In the genomic region with DNA sequence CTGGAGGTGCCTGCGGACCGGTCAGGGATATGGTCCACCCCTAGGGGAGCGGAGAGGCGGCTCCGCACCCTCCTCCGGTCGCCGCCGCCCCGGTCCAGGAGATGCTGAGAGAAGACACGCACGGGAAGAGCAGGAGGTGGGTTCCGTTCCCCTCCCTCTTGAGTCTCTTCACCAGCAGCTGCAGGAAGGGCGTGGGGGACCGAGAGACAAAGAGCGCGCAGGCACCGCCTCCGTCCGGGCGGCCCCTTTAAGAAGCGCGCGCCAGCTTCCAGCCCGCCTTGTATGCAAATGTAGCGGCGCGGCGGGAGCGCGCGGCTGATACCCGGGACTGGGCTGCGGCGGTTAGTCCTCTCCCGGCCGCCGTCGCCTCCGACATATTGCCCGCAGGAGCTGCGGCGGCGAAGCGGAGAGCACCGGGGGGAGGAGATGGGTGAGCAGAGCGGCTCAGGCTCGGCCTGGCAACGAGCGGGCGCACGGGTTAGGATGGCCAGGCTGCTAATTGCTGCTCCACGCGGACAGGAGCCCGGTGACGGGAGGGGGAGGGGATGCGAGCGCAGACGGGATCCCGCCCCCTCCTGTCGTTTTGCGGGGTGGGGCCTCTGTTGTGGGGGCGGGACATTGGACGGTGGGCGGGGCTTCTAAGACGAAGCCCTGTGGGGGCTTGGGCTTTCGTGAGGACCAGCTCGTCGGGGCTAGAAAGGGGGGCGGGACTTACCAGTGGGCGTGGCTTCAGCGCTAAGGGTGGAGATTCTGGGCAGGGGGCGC, we compare ENCODE assay signal across 1 cellular context.
TF ChIP-seq lines count a peak whose summit lies in the region.

A gene (plus strand): TSS at position 318 of the 765 bp plus-strand sequence. CDS start 109 bp downstream, at position 427.

TF ChIP-seq in K562, 482 proteins besides CTCF, POLR2A, EP300 and RAD21 (continued from another document and continues in another):
- TF ChIP-seq, protein P1, sequence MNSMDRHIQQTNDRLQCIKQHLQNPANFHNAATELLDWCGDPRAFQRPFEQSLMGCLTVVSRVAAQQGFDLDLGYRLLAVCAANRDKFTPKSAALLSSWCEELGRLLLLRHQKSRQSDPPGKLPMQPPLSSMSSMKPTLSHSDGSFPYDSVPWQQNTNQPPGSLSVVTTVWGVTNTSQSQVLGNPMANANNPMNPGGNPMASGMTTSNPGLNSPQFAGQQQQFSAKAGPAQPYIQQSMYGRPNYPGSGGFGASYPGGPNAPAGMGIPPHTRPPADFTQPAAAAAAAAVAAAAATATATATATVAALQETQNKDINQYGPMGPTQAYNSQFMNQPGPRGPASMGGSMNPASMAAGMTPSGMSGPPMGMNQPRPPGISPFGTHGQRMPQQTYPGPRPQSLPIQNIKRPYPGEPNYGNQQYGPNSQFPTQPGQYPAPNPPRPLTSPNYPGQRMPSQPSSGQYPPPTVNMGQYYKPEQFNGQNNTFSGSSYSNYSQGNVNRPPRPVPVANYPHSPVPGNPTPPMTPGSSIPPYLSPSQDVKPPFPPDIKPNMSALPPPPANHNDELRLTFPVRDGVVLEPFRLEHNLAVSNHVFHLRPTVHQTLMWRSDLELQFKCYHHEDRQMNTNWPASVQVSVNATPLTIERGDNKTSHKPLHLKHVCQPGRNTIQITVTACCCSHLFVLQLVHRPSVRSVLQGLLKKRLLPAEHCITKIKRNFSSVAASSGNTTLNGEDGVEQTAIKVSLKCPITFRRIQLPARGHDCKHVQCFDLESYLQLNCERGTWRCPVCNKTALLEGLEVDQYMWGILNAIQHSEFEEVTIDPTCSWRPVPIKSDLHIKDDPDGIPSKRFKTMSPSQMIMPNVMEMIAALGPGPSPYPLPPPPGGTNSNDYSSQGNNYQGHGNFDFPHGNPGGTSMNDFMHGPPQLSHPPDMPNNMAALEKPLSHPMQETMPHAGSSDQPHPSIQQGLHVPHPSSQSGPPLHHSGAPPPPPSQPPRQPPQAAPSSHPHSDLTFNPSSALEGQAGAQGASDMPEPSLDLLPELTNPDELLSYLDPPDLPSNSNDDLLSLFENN (IDR thresholded peaks at IDR 0.05; ENCODE audit: low read depth in 2 of 2, low read length in 2 of 2), result peak in 1 of 2 experiments; percentile 42; a peak in 1 of 4 replicates
- TF ChIP-seq YY1 (IDR thresholded peaks at IDR 0.05; ENCODE audit: borderline replicate concordance in 1 of 3, control insufficient read depth in 1 of 3, extremely low read depth in 1 of 3, insufficient read depth in 3 of 3, insufficient read length in 1 of 3, insufficient replicate concordance in 2 of 3, low read depth in 1 of 3, low read length in 2 of 3) (peak in 2 of 3 experiments; percentile 84 to 88), THRAP3 (IDR thresholded peaks at IDR 0.05; ENCODE audit: borderline replicate concordance) (no peak), SIRT6 (IDR thresholded peaks at IDR 0.05; ENCODE audit: low read depth, low read length) (no peak), ZNF140 (CRISPR knock-in tag; IDR thresholded peaks at IDR 0.05) (no peak), PTBP1 (IDR thresholded peaks at IDR 0.05; ENCODE audit: low read depth, low read length) (0 out of 2 replicates have a peak, but pooled peaks have one; percentile 41), PHF21A (IDR thresholded peaks at IDR 0.05; ENCODE audit: borderline replicate concordance, low read depth) (no peak), CBFB (CRISPR knock-in tag; IDR thresholded peaks at IDR 0.05) (no peak; the same call in 1 of the 2 replicates), PHB2 (IDR thresholded peaks at IDR 0.05; ENCODE audit: low read depth) (no peak; the same call in 1 of the 2 replicates), PHF8 (IDR thresholded peaks at IDR 0.05; ENCODE audit: borderline replicate concordance, low read length) (peak; percentile 98), TAF7 (tag; IDR thresholded peaks at IDR 0.05) (no peak), NCOR1 (IDR thresholded peaks at IDR 0.05) (no peak), ZNF24 (IDR thresholded peaks at IDR 0.05) (no peak), ZNF583 (CRISPR knock-in tag; IDR thresholded peaks at IDR 0.05) (no peak), RBM39 (optimal IDR thresholded peaks at IDR 0.05; ENCODE audit: low read depth, low read length) (no peak), XRCC3 (IDR thresholded peaks at IDR 0.05) (no peak)
- TF ChIP-seq, protein P2, sequence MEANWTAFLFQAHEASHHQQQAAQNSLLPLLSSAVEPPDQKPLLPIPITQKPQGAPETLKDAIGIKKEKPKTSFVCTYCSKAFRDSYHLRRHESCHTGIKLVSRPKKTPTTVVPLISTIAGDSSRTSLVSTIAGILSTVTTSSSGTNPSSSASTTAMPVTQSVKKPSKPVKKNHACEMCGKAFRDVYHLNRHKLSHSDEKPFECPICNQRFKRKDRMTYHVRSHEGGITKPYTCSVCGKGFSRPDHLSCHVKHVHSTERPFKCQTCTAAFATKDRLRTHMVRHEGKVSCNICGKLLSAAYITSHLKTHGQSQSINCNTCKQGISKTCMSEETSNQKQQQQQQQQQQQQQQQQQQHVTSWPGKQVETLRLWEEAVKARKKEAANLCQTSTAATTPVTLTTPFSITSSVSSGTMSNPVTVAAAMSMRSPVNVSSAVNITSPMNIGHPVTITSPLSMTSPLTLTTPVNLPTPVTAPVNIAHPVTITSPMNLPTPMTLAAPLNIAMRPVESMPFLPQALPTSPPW (CRISPR knock-in tag; IDR thresholded peaks at IDR 0.05), result peak; percentile 93
- TF ChIP-seq, protein P3, sequence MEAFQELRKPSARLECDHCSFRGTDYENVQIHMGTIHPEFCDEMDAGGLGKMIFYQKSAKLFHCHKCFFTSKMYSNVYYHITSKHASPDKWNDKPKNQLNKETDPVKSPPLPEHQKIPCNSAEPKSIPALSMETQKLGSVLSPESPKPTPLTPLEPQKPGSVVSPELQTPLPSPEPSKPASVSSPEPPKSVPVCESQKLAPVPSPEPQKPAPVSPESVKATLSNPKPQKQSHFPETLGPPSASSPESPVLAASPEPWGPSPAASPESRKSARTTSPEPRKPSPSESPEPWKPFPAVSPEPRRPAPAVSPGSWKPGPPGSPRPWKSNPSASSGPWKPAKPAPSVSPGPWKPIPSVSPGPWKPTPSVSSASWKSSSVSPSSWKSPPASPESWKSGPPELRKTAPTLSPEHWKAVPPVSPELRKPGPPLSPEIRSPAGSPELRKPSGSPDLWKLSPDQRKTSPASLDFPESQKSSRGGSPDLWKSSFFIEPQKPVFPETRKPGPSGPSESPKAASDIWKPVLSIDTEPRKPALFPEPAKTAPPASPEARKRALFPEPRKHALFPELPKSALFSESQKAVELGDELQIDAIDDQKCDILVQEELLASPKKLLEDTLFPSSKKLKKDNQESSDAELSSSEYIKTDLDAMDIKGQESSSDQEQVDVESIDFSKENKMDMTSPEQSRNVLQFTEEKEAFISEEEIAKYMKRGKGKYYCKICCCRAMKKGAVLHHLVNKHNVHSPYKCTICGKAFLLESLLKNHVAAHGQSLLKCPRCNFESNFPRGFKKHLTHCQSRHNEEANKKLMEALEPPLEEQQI (IDR thresholded peaks at IDR 0.05), result no peak
- TF ChIP-seq, protein P4, sequence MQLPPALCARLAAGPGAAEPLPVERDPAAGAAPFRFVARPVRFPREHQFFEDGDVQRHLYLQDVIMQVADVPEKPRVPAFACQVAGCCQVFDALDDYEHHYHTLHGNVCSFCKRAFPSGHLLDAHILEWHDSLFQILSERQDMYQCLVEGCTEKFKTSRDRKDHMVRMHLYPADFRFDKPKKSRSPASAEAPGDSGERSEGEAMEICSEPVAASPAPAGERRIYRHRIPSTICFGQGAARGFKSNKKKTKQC (CRISPR knock-in tag; IDR thresholded peaks at IDR 0.05), result peak; percentile 90
- TF ChIP-seq, protein P5, sequence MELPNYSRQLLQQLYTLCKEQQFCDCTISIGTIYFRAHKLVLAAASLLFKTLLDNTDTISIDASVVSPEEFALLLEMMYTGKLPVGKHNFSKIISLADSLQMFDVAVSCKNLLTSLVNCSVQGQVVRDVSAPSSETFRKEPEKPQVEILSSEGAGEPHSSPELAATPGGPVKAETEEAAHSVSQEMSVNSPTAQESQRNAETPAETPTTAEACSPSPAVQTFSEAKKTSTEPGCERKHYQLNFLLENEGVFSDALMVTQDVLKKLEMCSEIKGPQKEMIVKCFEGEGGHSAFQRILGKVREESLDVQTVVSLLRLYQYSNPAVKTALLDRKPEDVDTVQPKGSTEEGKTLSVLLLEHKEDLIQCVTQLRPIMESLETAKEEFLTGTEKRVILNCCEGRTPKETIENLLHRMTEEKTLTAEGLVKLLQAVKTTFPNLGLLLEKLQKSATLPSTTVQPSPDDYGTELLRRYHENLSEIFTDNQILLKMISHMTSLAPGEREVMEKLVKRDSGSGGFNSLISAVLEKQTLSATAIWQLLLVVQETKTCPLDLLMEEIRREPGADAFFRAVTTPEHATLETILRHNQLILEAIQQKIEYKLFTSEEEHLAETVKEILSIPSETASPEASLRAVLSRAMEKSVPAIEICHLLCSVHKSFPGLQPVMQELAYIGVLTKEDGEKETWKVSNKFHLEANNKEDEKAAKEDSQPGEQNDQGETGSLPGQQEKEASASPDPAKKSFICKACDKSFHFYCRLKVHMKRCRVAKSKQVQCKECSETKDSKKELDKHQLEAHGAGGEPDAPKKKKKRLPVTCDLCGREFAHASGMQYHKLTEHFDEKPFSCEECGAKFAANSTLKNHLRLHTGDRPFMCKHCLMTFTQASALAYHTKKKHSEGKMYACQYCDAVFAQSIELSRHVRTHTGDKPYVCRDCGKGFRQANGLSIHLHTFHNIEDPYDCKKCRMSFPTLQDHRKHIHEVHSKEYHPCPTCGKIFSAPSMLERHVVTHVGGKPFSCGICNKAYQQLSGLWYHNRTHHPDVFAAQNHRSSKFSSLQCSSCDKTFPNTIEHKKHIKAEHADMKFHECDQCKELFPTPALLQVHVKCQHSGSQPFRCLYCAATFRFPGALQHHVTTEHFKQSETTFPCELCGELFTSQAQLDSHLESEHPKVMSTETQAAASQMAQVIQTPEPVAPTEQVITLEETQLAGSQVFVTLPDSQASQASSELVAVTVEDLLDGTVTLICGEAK (IDR thresholded peaks at IDR 0.05), result peak; percentile 63
- TF ChIP-seq, protein P5 (CRISPR knock-in tag; IDR thresholded peaks at IDR 0.05), result no peak
- TF ChIP-seq, protein P6, sequence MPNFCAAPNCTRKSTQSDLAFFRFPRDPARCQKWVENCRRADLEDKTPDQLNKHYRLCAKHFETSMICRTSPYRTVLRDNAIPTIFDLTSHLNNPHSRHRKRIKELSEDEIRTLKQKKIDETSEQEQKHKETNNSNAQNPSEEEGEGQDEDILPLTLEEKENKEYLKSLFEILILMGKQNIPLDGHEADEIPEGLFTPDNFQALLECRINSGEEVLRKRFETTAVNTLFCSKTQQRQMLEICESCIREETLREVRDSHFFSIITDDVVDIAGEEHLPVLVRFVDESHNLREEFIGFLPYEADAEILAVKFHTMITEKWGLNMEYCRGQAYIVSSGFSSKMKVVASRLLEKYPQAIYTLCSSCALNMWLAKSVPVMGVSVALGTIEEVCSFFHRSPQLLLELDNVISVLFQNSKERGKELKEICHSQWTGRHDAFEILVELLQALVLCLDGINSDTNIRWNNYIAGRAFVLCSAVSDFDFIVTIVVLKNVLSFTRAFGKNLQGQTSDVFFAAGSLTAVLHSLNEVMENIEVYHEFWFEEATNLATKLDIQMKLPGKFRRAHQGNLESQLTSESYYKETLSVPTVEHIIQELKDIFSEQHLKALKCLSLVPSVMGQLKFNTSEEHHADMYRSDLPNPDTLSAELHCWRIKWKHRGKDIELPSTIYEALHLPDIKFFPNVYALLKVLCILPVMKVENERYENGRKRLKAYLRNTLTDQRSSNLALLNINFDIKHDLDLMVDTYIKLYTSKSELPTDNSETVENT (CRISPR knock-in tag; IDR thresholded peaks at IDR 0.05), result peak; percentile 72
- TF ChIP-seq, protein P7, sequence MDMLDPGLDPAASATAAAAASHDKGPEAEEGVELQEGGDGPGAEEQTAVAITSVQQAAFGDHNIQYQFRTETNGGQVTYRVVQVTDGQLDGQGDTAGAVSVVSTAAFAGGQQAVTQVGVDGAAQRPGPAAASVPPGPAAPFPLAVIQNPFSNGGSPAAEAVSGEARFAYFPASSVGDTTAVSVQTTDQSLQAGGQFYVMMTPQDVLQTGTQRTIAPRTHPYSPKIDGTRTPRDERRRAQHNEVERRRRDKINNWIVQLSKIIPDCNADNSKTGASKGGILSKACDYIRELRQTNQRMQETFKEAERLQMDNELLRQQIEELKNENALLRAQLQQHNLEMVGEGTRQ (CRISPR knock-in tag; IDR thresholded peaks at IDR 0.05), result no peak
- TF ChIP-seq, protein P8, sequence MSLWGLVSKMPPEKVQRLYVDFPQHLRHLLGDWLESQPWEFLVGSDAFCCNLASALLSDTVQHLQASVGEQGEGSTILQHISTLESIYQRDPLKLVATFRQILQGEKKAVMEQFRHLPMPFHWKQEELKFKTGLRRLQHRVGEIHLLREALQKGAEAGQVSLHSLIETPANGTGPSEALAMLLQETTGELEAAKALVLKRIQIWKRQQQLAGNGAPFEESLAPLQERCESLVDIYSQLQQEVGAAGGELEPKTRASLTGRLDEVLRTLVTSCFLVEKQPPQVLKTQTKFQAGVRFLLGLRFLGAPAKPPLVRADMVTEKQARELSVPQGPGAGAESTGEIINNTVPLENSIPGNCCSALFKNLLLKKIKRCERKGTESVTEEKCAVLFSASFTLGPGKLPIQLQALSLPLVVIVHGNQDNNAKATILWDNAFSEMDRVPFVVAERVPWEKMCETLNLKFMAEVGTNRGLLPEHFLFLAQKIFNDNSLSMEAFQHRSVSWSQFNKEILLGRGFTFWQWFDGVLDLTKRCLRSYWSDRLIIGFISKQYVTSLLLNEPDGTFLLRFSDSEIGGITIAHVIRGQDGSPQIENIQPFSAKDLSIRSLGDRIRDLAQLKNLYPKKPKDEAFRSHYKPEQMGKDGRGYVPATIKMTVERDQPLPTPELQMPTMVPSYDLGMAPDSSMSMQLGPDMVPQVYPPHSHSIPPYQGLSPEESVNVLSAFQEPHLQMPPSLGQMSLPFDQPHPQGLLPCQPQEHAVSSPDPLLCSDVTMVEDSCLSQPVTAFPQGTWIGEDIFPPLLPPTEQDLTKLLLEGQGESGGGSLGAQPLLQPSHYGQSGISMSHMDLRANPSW (CRISPR knock-in tag; IDR thresholded peaks at IDR 0.05), result peak; percentile 75; the same call in 1 of the 2 replicates
